ENCODE assay signal across 8 cellular contexts in the genomic region with DNA sequence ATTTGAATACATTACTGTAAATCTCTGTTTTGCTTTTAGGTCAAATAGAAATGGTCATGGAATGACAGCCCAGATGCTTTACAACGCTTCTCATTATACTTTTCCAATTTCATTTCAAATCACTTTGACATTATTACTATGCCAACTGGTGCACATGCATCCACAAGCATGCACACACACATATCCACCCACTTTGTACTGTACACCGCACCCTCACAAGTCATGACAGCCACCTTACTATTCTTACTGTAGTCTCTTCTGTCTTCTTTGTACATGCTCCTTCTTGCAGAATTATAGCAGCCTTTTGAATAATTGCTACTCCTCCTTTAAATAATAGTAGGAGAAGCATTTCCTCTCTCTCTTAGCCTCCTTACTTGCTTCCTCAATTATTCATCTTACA.
"Had no signal": no experiment of that assay in that cellular context is flagged by ENCODE, and none has a peak within 500 bp of the region (broad histone marks: within the 10 kb centered on the region; RNA-seq: fewer than 3 reads in every experiment).

No MANE protein-coding gene starts in this region.

- H2AFZ ChIP-seq: GM23248 had no signal

- ATAC-seq: HCT116, K562 had no signal

- DNase-seq: GOT3, H7, HFFc6, IMR-90 had no signal

- H3K9ac ChIP-seq: GM23248 had no signal

- H3K4me1 ChIP-seq: HAP-1 had no signal

- H3K4me3 ChIP-seq: GM23248, HAP-1, K562 had no signal

- H3K27ac ChIP-seq: GM23248 had no signal

- H3K36me3 ChIP-seq: HAP-1 had no signal

- H3K9me3 ChIP-seq: HAP-1 had no signal
